ENCODE assay signal across 1 cellular context in genomic region chr11:118928108-118928869, GRCh38.
A peak's percentile ranks its signal among the peaks of the same experiment; 100 is the strongest.
TF ChIP-seq lines count a peak whose summit lies in the region.

No MANE protein-coding gene starts in this region.

TF ChIP-seq in K562, 482 proteins besides CTCF, POLR2A, EP300 and RAD21 (continued from another document and continues in another):
- TF ChIP-seq E2F5 (CRISPR knock-in tag; IDR thresholded peaks at IDR 0.05) (no peak), EGR1 (conservative IDR thresholded peaks at IDR 0.05) (peak; percentile 8; the same call in 1 of the 2 replicates), NCOA6 (IDR thresholded peaks at IDR 0.05) (no peak), PRDM10 (IDR thresholded peaks at IDR 0.05; ENCODE audit: partially characterized antibody) (peak; percentile 4), NR3C1 (CRISPR knock-in tag; IDR thresholded peaks at IDR 0.05) (no peak), FUS (optimal IDR thresholded peaks at IDR 0.05; ENCODE audit: low read depth, low read length) (no peak), HNRNPUL1 (IDR thresholded peaks at IDR 0.05; ENCODE audit: low read length) (no peak), SAFB2 (IDR thresholded peaks at IDR 0.05; ENCODE audit: borderline replicate concordance, low read depth, low read length, severe bottlenecking) (no peak), TEAD2 (tag; IDR thresholded peaks at IDR 0.05) (no peak), CBFA2T2 (conservative IDR thresholded peaks at IDR 0.05) (0 out of 2 replicates have a peak, but pooled peaks have one; percentile 15), GATA2 (CRISPR knock-in tag; IDR thresholded peaks at IDR 0.05) (no peak), MAFG (tag; conservative IDR thresholded peaks at IDR 0.05) (no peak), ZNF717 (CRISPR knock-in tag; IDR thresholded peaks at IDR 0.05) (no peak), HNRNPH1 (optimal IDR thresholded peaks at IDR 0.05; ENCODE audit: low read depth, low read length) (no peak), ZNF551 (CRISPR knock-in tag; IDR thresholded peaks at IDR 0.05) (no peak), ZNF639 (CRISPR knock-in tag; conservative IDR thresholded peaks at IDR 0.05 in 1 of 2, IDR thresholded peaks at IDR 0.05 in 1 of 2) (no peak), PREB (CRISPR knock-in tag; IDR thresholded peaks at IDR 0.05) (no peak), TCF7 (IDR thresholded peaks at IDR 0.05; ENCODE audit: borderline replicate concordance) (no peak), CUX1 (CRISPR knock-in tag; IDR thresholded peaks at IDR 0.05) (no peak), KDM5B (IDR thresholded peaks at IDR 0.05; ENCODE audit: insufficient replicate concordance, low read depth, low read length) (peak; percentile 54), CBX2 (IDR thresholded peaks at IDR 0.05; ENCODE audit: insufficient read depth, low read length, poor library complexity, severe bottlenecking) (no peak), SLC30A9 (CRISPR knock-in tag; IDR thresholded peaks at IDR 0.05) (no peak), NELFE (IDR thresholded peaks at IDR 0.05; ENCODE audit: insufficient read depth, insufficient read length) (no peak), RBBP5 (IDR thresholded peaks at IDR 0.05; ENCODE audit: borderline replicate concordance, insufficient read depth, low read length, poor library complexity, severe bottlenecking) (no peak), POLR2H (tag; IDR thresholded peaks at IDR 0.05; ENCODE audit: low read depth) (no peak), ZBTB17 (CRISPR knock-in tag; IDR thresholded peaks at IDR 0.05) (no peak), CLOCK (CRISPR knock-in tag; IDR thresholded peaks at IDR 0.05; ENCODE audit: borderline replicate concordance) (no peak), MAFF (IDR thresholded peaks at IDR 0.05; ENCODE audit: low read length) (no peak), ARID4B (CRISPR knock-in tag; IDR thresholded peaks at IDR 0.05) (peak; percentile 51; the same call in 1 of the 2 replicates), SIX5 (IDR thresholded peaks at IDR 0.05; ENCODE audit: borderline replicate concordance in 1 of 2, insufficient read depth in 1 of 2, low read depth in 1 of 2, low read length in 2 of 2) (no peak), HMG20A (CRISPR knock-in tag; conservative IDR thresholded peaks at IDR 0.05) (no peak), ELF4 (CRISPR knock-in tag; IDR thresholded peaks at IDR 0.05) (no peak), PTTG1 (tag; IDR thresholded peaks at IDR 0.05; ENCODE audit: low read depth) (no peak), SRF (CRISPR knock-in tag; IDR thresholded peaks at IDR 0.05) (no peak)
